Comparison of ENCODE assay signal across 13 cellular contexts in the genomic region with DNA sequence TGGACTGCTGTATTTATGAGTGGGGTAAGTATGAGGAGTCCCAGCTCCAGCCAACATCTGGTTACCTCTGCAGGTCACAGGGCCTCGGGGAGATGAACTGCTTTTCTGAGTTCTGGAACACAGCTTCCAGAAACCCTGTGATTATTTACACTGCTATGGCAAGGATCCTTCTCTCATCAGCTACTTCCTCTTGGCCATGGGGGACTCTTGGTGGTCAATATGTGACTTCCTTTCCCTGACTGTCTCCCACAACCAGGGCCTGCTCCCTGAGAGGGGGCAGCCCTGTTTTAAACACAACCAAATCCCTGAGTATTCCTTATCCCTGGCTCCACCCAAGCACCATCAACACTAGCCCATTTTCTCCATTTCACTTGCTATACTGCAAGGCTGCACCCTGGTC. TPM values are rescaled to one million over a fixed set of nuclear protein-coding genes. Genes with fewer than 3 reads are reported as not detected.
DNase-seq lines count a peak whose midpoint lies in the region; ATAC-seq and TF ChIP-seq lines count a peak whose summit lies in the region.
"Had no signal": no experiment of that assay in that cellular context is flagged by ENCODE, and none has a peak within 500 bp of the region (broad histone marks: within the 10 kb centered on the region; RNA-seq: fewer than 3 reads in every experiment).

No MANE protein-coding gene starts in this region.

- no peak overlapping the region for H2AFZ ChIP-seq in MM.1S (ENCODE audit: low read length)

- POLR2A ChIA-PET in CD4-positive, alpha-beta T cell (lab: Charles Lee): interaction anchor here (1.5 to 15.1 kb wide), 3 partner anchors 8 to 22 kb away, joined by 4 to 577 read pairs (median 24); partner anchors contain the start of genes RHOG and STIM1

- CTCF ChIA-PET in CD4-positive, alpha-beta T cell (lab: Charles Lee): interaction anchor here (1.1 to 1.9 kb wide), 3 partner anchors 11 to 25 kb away, joined by 3 to 7 read pairs (median 6); partner anchors contain the start of genes PGAP2 and STIM1

- H3K9ac ChIP-seq in MM.1S (ENCODE audit: low read length): no peak overlapping the region

- no peaks in the 10 kb centered on the region for H3K9me3 Mint-ChIP-seq in CD4-positive, alpha-beta T cell
- H3K9me3 Mint-ChIP-seq in IgD-negative memory B cell: no peaks in the 10 kb centered on the region
- no peaks in the 10 kb centered on the region for H3K9me3 Mint-ChIP-seq in activated naive CD8-positive, alpha-beta T cell (ENCODE audit: low read depth)
- H3K9me3 Mint-ChIP-seq in nephron progenitor cell: no peaks in the 10 kb centered on the region

- no peak for TF ChIP-seq CTCF in CD4-positive, alpha-beta T cell (IDR thresholded peaks at IDR 0.05)
- no peak for TF ChIP-seq CTCF in nephron progenitor cell (IDR thresholded peaks at IDR 0.05)
- TF ChIP-seq CTCF in MM.1S (IDR thresholded peaks at IDR 0.05; ENCODE audit: low read length): no peak

- H3K9me2 ChIP-seq in MM.1S (replicated peaks; ENCODE audit: insufficient read depth, low read length): no peaks in the 10 kb centered on the region

- no peaks in the 10 kb centered on the region for H3K27me3 Mint-ChIP-seq in CD4-positive, alpha-beta T cell
- H3K27me3 Mint-ChIP-seq in IgD-negative memory B cell (no peaks in the 10 kb centered on the region), nephron progenitor cell (ENCODE audit: low read depth, poor library complexity) (no peaks in the 10 kb centered on the region)
- no peaks in the 10 kb centered on the region for H3K27me3 Mint-ChIP-seq in activated naive CD8-positive, alpha-beta T cell

- H3K27ac Mint-ChIP-seq in CD4-positive, alpha-beta T cell: peak overlapping the region; percentile 95
- H3K27ac Mint-ChIP-seq in IgD-negative memory B cell: peak overlapping the region in 2 of 3 donors; percentile 70 to 93
- peak overlapping the region; percentile 89 for H3K27ac Mint-ChIP-seq in activated naive CD8-positive, alpha-beta T cell
- peak overlapping the region; percentile 75 for H3K27ac Mint-ChIP-seq in nephron progenitor cell

- 0 out of 2 replicates have a peak, but pooled peaks cover 4% of the 10 kb centered on the region for H3K36me3 ChIP-seq in MM.1S (replicated peaks; ENCODE audit: insufficient read depth, low read length)

- peaks cover 96% of the 10 kb centered on the region for H3K36me3 Mint-ChIP-seq in CD4-positive, alpha-beta T cell (ENCODE audit: low read depth)
- H3K36me3 Mint-ChIP-seq in IgD-negative memory B cell (peaks cover 3% of the 10 kb centered on the region), nephron progenitor cell (ENCODE audit: low read depth) (peaks cover 57% of the 10 kb centered on the region)
- H3K36me3 Mint-ChIP-seq in activated naive CD8-positive, alpha-beta T cell: peaks cover 19% of the 10 kb centered on the region

- H3K27ac ChIP-seq in CD4-positive, alpha-beta T cell (ENCODE audit: low read depth, low read length): peak overlapping the region; percentile 33
- H3K27ac ChIP-seq in MM.1S (ENCODE audit: low read length): no peak overlapping the region
- H3K27ac ChIP-seq: SJSA1 had no signal

- ATAC-seq in CD4-positive, alpha-beta T cell (ENCODE audit: poor library complexity): no peak
- ATAC-seq: sciatic nerve had no signal

- peak overlapping the region; percentile 38 for H3K4me3 Mint-ChIP-seq in CD4-positive, alpha-beta T cell
- H3K4me3 Mint-ChIP-seq in IgD-negative memory B cell: peak overlapping the region in 2 of 4 donors; percentile 20 to 55
- no peak overlapping the region for H3K4me3 Mint-ChIP-seq in activated naive CD8-positive, alpha-beta T cell
- H3K4me3 Mint-ChIP-seq in nephron progenitor cell: no peak overlapping the region

- 0 out of 2 replicates have a peak, but pooled peaks cover 6% of the 10 kb centered on the region for H4K20me1 ChIP-seq in MM.1S (ENCODE audit: insufficient read depth, low read length)

- H3K27me3 ChIP-seq in CD4-positive, alpha-beta T cell (ENCODE audit: control insufficient read depth, insufficient read depth, low read length): no peaks in the 10 kb centered on the region
- H3K27me3 ChIP-seq in MM.1S (replicated peaks; ENCODE audit: insufficient read depth, low read length): no peaks in the 10 kb centered on the region
- H3K27me3 ChIP-seq: SJSA1, suprapubic skin had no signal

- no peaks in the 10 kb centered on the region for H3K4me1 ChIP-seq in MM.1S (ENCODE audit: low read length)
- H3K4me1 ChIP-seq: SJSA1 had no signal

- no peaks in the 10 kb centered on the region for H3K9me3 ChIP-seq in CD4-positive, alpha-beta T cell (ENCODE audit: control insufficient read depth, low read length)
- H3K9me3 ChIP-seq in MM.1S (replicated peaks; ENCODE audit: insufficient read depth, low read length): no peaks in the 10 kb centered on the region
- H3K9me3 ChIP-seq: SJSA1, suprapubic skin had no signal

- H3F3A ChIP-seq in MM.1S (ENCODE audit: insufficient read depth, low read length): no peaks in the 10 kb centered on the region

- no peak overlapping the region for H3K4me2 ChIP-seq in MM.1S (ENCODE audit: low read depth, low read length)

- no peak overlapping the region for H3K4me3 ChIP-seq in MM.1S (ENCODE audit: low read length)
- H3K4me3 ChIP-seq: SJSA1, suprapubic skin had no signal

- peaks cover 76% of the 10 kb centered on the region for H3K4me1 Mint-ChIP-seq in CD4-positive, alpha-beta T cell (ENCODE audit: low read depth)
- H3K4me1 Mint-ChIP-seq in IgD-negative memory B cell: peaks cover 45 to 51% (median 47%) of the 10 kb centered on the region in 3 donors
- H3K4me1 Mint-ChIP-seq in activated naive CD8-positive, alpha-beta T cell (ENCODE audit: low read depth): peaks cover 74% of the 10 kb centered on the region
- H3K4me1 Mint-ChIP-seq in nephron progenitor cell: peaks cover 31% of the 10 kb centered on the region

- DNase-seq in CD4-positive, alpha-beta T cell: no peak
- DNase-seq in nephron progenitor cell (no peak), NCI-H345 (lab: John Stamatoyannopoulos, UW) (no peak), SIG-M5 (lab: John Stamatoyannopoulos, UW) (no peak), MM.1S (no peak)
- DNase-seq: COR-L47, NCI-H1930, NCI-H82 had no signal

- peaks cover 64% of the 10 kb centered on the region for H3K79me2 ChIP-seq in MM.1S (ENCODE audit: low read length)

- intact Hi-C loops in CD4-positive, alpha-beta T cell (cut with DNase I, micrococcal nuclease): no loop called here

RNA-seq across cellular contexts. Expression of gene RHOG, which starts 10.0 kb away (rescaled TPM):
- total RNA-seq in CD4-positive, alpha-beta T cell: 100 to 1,000 TPM; 101 to 106 TPM
- 199 TPM for polyA plus RNA-seq in IgD-negative memory B cell

RNA-seq across cellular contexts. Expression of gene PGAP2, which starts 22.4 kb away (rescaled TPM):
- 10 to 100 TPM; 20.9 to 23.6 TPM for total RNA-seq in CD4-positive, alpha-beta T cell
- 20.1 TPM for polyA plus RNA-seq in IgD-negative memory B cell

RNA-seq across cellular contexts. Expression of gene STIM1, which starts 24.7 kb away (rescaled TPM):
- 10 to 100 TPM; 89.0 to 94.9 TPM for total RNA-seq in CD4-positive, alpha-beta T cell
- polyA plus RNA-seq in IgD-negative memory B cell: 22.1 TPM

RNA-seq across cellular contexts. Expression of gene NUP98, which starts 33.4 kb away (rescaled TPM):
- 100 to 1,000 TPM; 161 to 186 TPM for total RNA-seq in CD4-positive, alpha-beta T cell
- polyA plus RNA-seq in IgD-negative memory B cell: 34.0 TPM
